ENCODE assay signal across 8 cellular contexts in the genomic region with DNA sequence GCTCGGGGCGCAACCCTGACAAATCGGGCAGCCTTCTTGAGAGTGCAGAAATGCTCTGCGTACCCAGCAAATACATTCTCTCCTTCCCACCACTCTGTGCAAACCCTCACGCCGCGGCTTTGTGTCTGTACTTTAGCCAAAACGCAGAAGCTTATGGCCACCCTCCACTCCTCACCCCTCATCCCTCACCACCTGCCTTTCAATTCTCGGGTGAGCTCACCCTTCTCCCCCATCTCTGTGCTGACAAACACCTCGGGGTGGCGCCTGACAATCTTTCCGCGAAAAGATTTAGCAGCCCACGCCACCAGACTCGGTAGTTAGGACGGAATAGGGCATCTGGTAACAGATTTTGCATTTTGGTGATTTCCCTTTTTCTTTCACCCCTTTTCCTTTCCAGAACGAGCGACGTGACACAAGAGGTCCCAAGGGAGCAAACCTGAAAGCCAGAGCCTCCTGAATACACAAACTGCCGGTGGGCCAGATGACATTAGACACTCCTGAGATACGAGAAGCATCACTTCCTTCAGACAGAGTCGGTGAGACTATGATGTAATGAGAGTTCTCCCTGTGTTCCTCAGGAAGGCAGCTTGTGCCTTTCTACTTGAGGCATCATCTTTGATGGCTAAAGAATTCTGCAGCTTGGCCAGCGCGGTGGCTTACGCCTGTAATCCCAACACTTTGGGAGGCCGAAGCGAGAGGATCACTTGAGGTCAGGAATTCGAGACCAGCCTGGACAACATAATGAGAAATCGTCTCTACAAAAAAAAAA. TPM values are rescaled to one million over a fixed set of nuclear protein-coding genes. Genes with fewer than 3 reads are reported as not detected.
DNase-seq lines count a peak whose midpoint lies in the region; ATAC-seq, FAIRE-seq and TF ChIP-seq lines count a peak whose summit lies in the region.

No MANE protein-coding gene starts in this region.

- no peak overlapping the region for H3K27ac ChIP-seq in stomach smooth muscle (ENCODE audit: low read length)

- H3K9me3 Mint-ChIP-seq in neural crest cell = no peaks in the 10 kb centered on the region

- H3K36me3 ChIP-seq in stomach smooth muscle (ENCODE audit: control insufficient read depth in 2 of 2, insufficient read depth in 2 of 2, low read length in 2 of 2) = no peaks in the 10 kb centered on the region

- peaks cover 3% of the 10 kb centered on the region for H3K36me3 Mint-ChIP-seq in neural crest cell (ENCODE audit: low read depth)

- no peak for FAIRE-seq in GM12892 (lab: Jason Lieb, UNC)

- no peaks in the 10 kb centered on the region for H3K27me3 Mint-ChIP-seq in neural crest cell (ENCODE audit: low read depth)

- peak; percentile 49 for ATAC-seq in HG02970 (IDR thresholded peaks at IDR 0.05; ENCODE audit: low FRiP score, unreplicated experiment)

- peak overlapping the region; percentile 86 to 89 for H3K9ac ChIP-seq in stomach smooth muscle (ENCODE audit: low read length in 2 of 2)

- peak; percentile 20 for TF ChIP-seq CTCF in neural crest cell (conservative IDR thresholded peaks at IDR 0.05)

- no peaks in the 10 kb centered on the region for H3K9me3 ChIP-seq in stomach smooth muscle (ENCODE audit: control insufficient read depth in 2 of 2, low read length in 2 of 2)

- peaks cover 38% of the 10 kb centered on the region for H3K4me1 Mint-ChIP-seq in neural crest cell

- no peaks in the 10 kb centered on the region for H3K27me3 ChIP-seq in stomach smooth muscle (ENCODE audit: control insufficient read depth in 1 of 2, insufficient read depth in 2 of 2, low read length in 2 of 2)

- H3K4me3 Mint-ChIP-seq in neural crest cell = peak overlapping the region; percentile 100

- 0 out of 2 replicates have a peak, but pooled peaks have one; percentile 1 for TF ChIP-seq POLR2A in GM12892 (IDR thresholded peaks at IDR 0.05; ENCODE audit: low read depth, low read length)

- peak overlapping the region; percentile 99 for H3K27ac Mint-ChIP-seq in neural crest cell (ENCODE audit: unreplicated experiment)

- peaks cover 6% of the 10 kb centered on the region for H3K4me1 ChIP-seq in stomach smooth muscle (ENCODE audit: control insufficient read depth, insufficient read depth, low read length)

- DNase-seq in A172 (ENCODE audit: low spot score) (peak; percentile 35), GM12892 (ENCODE audit: insufficient read length) (peak; percentile 19), NCI-H526 treated with DMSO at 0.1 percent for 48 hours (lab: John Stamatoyannopoulos, UW) (peak; percentile 23), fibroblast of peridontal ligament (ENCODE audit: extremely low read depth) (peak; percentile 13), neural crest cell (ENCODE audit: low read depth, low spot score) (no peak)
- peak; percentile 74 for DNase-seq in activated T-cell treated with anti-CD3 and anti-CD28 coated beads, Interleukin-2, amount 50 U/mL, for 1 hour

- H3K4me3 ChIP-seq in stomach smooth muscle (ENCODE audit: low read length in 2 of 2) = peak overlapping the region; percentile 49 to 86

RNA-seq across cellular contexts. Expression of a gene that starts 0.7 kb away (rescaled TPM):
- 62.9 TPM in 2 replicates for total RNA-seq in A172 (2014; rRNA removed; shearing (Covaris generic))
- polyA plus RNA-seq in GM12892 (2012; ENCODE audit: missing spikeins) = 33.6 TPM
- total RNA-seq in neural crest cell = 43.6 and 47.5 TPM in 2 replicates

RNA-seq across cellular contexts. Expression of a gene that starts 44.6 kb away (rescaled TPM):
- total RNA-seq in A172 (2014; rRNA removed; shearing (Covaris generic)) = 0.41 and 0.43 TPM in 2 replicates
- polyA plus RNA-seq in GM12892 (2012; ENCODE audit: missing spikeins) = 2.0 TPM
- total RNA-seq in neural crest cell = 0.98 and 1.1 TPM in 2 replicates

RNA-seq across cellular contexts. Expression of a gene that starts 44.7 kb away (rescaled TPM):
- 11.3 and 11.6 TPM in 2 replicates for total RNA-seq in A172 (2014; rRNA removed; shearing (Covaris generic))
- 101 TPM for polyA plus RNA-seq in GM12892 (2012; ENCODE audit: missing spikeins)
- total RNA-seq in neural crest cell = 52.5 and 59.8 TPM in 2 replicates
